Comparison of ENCODE assay signal across 1 cellular context in the genomic region with DNA sequence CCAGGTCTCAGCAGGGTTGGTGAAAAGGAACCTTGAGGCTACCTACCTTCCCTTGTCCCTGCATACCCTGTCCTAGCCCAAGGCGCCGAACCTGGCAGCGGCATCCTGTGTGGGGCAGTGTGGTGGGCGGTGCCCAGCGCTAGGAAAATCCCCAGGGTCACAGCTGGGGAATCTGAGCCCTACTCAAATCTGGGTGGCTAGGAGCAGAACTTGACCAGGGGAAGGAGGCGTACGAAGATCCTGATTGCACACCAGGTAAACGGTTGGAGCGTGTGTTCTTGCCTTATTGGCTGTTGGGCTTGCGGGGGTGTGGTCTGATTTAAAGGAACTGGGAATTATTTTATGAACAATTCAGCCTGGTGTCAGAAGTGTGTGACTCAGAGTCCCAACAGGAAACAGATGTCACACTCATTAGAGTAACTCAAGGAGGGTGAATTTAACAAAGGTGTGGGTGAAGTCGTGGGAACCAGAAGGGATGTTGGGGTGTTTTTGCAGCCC.
TF ChIP-seq lines count a peak whose summit lies in the region.

No MANE protein-coding gene starts in this region.

TF ChIP-seq in K562, 482 proteins besides CTCF, POLR2A, EP300 and RAD21 (continued from another document):
- TF ChIP-seq CHD7 (IDR thresholded peaks at IDR 0.05; ENCODE audit: low read depth, low read length): no peak
- 0 out of 2 replicates have a peak, but pooled peaks have one; percentile 39 for TF ChIP-seq ZNF740 (CRISPR knock-in tag; IDR thresholded peaks at IDR 0.05)
- TF ChIP-seq ZNF740 (tag; IDR thresholded peaks at IDR 0.05): no peak
- TF ChIP-seq, protein P1, sequence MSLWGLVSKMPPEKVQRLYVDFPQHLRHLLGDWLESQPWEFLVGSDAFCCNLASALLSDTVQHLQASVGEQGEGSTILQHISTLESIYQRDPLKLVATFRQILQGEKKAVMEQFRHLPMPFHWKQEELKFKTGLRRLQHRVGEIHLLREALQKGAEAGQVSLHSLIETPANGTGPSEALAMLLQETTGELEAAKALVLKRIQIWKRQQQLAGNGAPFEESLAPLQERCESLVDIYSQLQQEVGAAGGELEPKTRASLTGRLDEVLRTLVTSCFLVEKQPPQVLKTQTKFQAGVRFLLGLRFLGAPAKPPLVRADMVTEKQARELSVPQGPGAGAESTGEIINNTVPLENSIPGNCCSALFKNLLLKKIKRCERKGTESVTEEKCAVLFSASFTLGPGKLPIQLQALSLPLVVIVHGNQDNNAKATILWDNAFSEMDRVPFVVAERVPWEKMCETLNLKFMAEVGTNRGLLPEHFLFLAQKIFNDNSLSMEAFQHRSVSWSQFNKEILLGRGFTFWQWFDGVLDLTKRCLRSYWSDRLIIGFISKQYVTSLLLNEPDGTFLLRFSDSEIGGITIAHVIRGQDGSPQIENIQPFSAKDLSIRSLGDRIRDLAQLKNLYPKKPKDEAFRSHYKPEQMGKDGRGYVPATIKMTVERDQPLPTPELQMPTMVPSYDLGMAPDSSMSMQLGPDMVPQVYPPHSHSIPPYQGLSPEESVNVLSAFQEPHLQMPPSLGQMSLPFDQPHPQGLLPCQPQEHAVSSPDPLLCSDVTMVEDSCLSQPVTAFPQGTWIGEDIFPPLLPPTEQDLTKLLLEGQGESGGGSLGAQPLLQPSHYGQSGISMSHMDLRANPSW (CRISPR knock-in tag; IDR thresholded peaks at IDR 0.05): no peak
- TF ChIP-seq SPI1 (IDR thresholded peaks at IDR 0.05; ENCODE audit: borderline replicate concordance, low read depth, low read length): 0 out of 2 replicates have a peak, but pooled peaks have one; percentile 19
